ENCODE assay signal across 8 cellular contexts in genomic region chr14:77965919-77966435, GRCh38.
A peak's percentile ranks its signal among the peaks of the same experiment; 100 is the strongest.
DNase-seq lines count a peak whose midpoint lies in the region; ATAC-seq and TF ChIP-seq lines count a peak whose summit lies in the region.

No MANE protein-coding gene starts in this region.

- H3K27me3 ChIP-seq in H7 (ENCODE audit: control insufficient read depth, insufficient read depth, low read length) (peaks cover 7% of the 10 kb centered on the region), ascending aorta (no peaks in the 10 kb centered on the region)

- intact Hi-C loops in activated CD4-positive, alpha-beta T cell treated with anti-CD3 and anti-CD28 coated beads for 36 hours (cut with DNase I, micrococcal nuclease), result no loop called here
- intact Hi-C loops in ascending aorta (cut with DNase I), result no loop called here

- no peak overlapping the region for H3K4me3 Mint-ChIP-seq in activated CD4-positive, alpha-beta T cell treated with anti-CD3 and anti-CD28 coated beads for 36 hours

- peaks cover 28% of the 10 kb centered on the region for H3K27me3 Mint-ChIP-seq in activated CD4-positive, alpha-beta T cell treated with anti-CD3 and anti-CD28 coated beads for 36 hours

- CTCF ChIA-PET in activated CD4-positive, alpha-beta T cell treated with anti-CD3 and anti-CD28 coated beads for 36 hours (lab: Charles Lee), result no interaction called here

- no peaks in the 10 kb centered on the region for H3K9me3 ChIP-seq in ascending aorta

- peak; percentile 39 for DNase-seq in activated CD4-positive, alpha-beta T cell treated with anti-CD3 and anti-CD28 coated beads for 36 hours
- no peak for DNase-seq in activated CD4-positive, alpha-beta T cell treated with anti-CD3 and anti-CD28 coated beads, Interleukin-2, amount 50 U/mL, for 4 hours
- DNase-seq in H7 (peak; percentile 84), NCI-H146 (lab: John Stamatoyannopoulos, UW) (peak; percentile 70), ascending aorta (ENCODE audit: low spot score in 2 of 2) (no peak), iPS-NIHi7 (ENCODE audit: extremely low spot score) (peak; percentile 66), superior temporal gyrus (ENCODE audit: extremely low spot score) (peak; percentile 23), NCI-H2171 treated with DMSO at 0.1 percent for 48 hours (lab: John Stamatoyannopoulos, UW) (no peak)

- ATAC-seq in activated CD4-positive, alpha-beta T cell treated with anti-CD3 and anti-CD28 coated beads for 36 hours, result peak; percentile 60

- no peak overlapping the region for H3K27ac Mint-ChIP-seq in activated CD4-positive, alpha-beta T cell treated with anti-CD3 and anti-CD28 coated beads for 36 hours

- H3K4me3 ChIP-seq in H7 (ENCODE audit: insufficient read depth, low read depth, low read length) (peak overlapping the region; percentile 41), ascending aorta (peak overlapping the region; percentile 28 to 47)

- H3K36me3 ChIP-seq in H7 (replicated peaks; ENCODE audit: control insufficient read depth, insufficient read depth, low read length) (no peaks in the 10 kb centered on the region), ascending aorta (no peaks in the 10 kb centered on the region)

- H3K27ac ChIP-seq in ascending aorta, result no peak overlapping the region

- H3K4me1 Mint-ChIP-seq in activated CD4-positive, alpha-beta T cell treated with anti-CD3 and anti-CD28 coated beads for 36 hours, result peaks cover 3% of the 10 kb centered on the region

- POLR2A ChIA-PET in activated CD4-positive, alpha-beta T cell treated with anti-CD3 and anti-CD28 coated beads for 36 hours (lab: Charles Lee), result no interaction called here

- H3K36me3 Mint-ChIP-seq in activated CD4-positive, alpha-beta T cell treated with anti-CD3 and anti-CD28 coated beads for 36 hours (ENCODE audit: low read depth), result no peaks in the 10 kb centered on the region

- no peaks in the 10 kb centered on the region for H3K4me1 ChIP-seq in ascending aorta

- H3K9me3 Mint-ChIP-seq in activated CD4-positive, alpha-beta T cell treated with anti-CD3 and anti-CD28 coated beads for 36 hours (ENCODE audit: low read depth), result no peaks in the 10 kb centered on the region

- no peak for TF ChIP-seq CTCF in ascending aorta (IDR thresholded peaks at IDR 0.05)

Comparison
In these comparisons a context has a peak if more than half of its experiments do, and no peak if none do; other contexts are left out.
1. DNase-seq: peak in activated CD4-positive, alpha-beta T cell treated with anti-CD3 and anti-CD28 coated beads for 36 hours (single experiment), H7 (single experiment), NCI-H146 (single experiment), iPS-NIHi7 (single experiment) and superior temporal gyrus (single experiment); none in activated CD4-positive, alpha-beta T cell treated with anti-CD3 and anti-CD28 coated beads, Interleukin-2, amount 50 U/mL, for 4 hours (0 of 2), ascending aorta (0 of 2) and NCI-H2171 treated with DMSO at 0.1 percent for 48 hours (single experiment).